In genomic region chr2:240428245-240428644, GRCh38 we compare ENCODE assay signal across 18 cellular contexts. TPM values are rescaled to one million over a fixed set of nuclear protein-coding genes. Genes with fewer than 3 reads are reported as not detected.
DNase-seq lines count a peak whose midpoint lies in the region; ATAC-seq and TF ChIP-seq lines count a peak whose summit lies in the region.
"Had no signal": no experiment of that assay in that cellular context is flagged by ENCODE, and none has a peak within 500 bp of the region (broad histone marks: within the 10 kb centered on the region; RNA-seq: fewer than 3 reads in every experiment).

No MANE protein-coding gene starts in this region.

- intact Hi-C loops in activated CD4-positive, alpha-beta T cell treated with anti-CD3 and anti-CD28 coated beads, Interleukin-2, amount 10 ng/mL, durations not matched to agents 24 days and 14 days (cut with micrococcal nuclease): no loop called here
- intact Hi-C loops in CD4-positive, alpha-beta memory T cell (cut with micrococcal nuclease): no loop called here
- intact Hi-C loops in heart right ventricle (cut with DNase I): loop anchor here in 1 of 10 donors (10.0 kb wide), 1 partner anchor 73 kb away; no protein-coding TSS in a partner anchor

- POLR2A ChIA-PET in CD4-positive, alpha-beta memory T cell (lab: Charles Lee; ENCODE audit: partially characterized antibody): no interaction called here

- H3K4me1 Mint-ChIP-seq in activated CD4-positive, alpha-beta T cell treated with anti-CD3 and anti-CD28 coated beads, Interleukin-2, amount 10 ng/mL, durations not matched to agents 24 days and 14 days: peaks cover 16% of the 10 kb centered on the region
- H3K4me1 Mint-ChIP-seq in activated naive CD8-positive, alpha-beta T cell (ENCODE audit: low read depth): peaks cover 9% of the 10 kb centered on the region
- H3K4me1 Mint-ChIP-seq in activated naive CD8-positive, alpha-beta T cell treated with anti-CD3 and anti-CD28 coated beads for 36 hours: peaks cover 12% of the 10 kb centered on the region
- peaks cover 19% of the 10 kb centered on the region for H3K4me1 Mint-ChIP-seq in activated T-helper 17 cell treated with anti-CD3 and anti-CD28 coated beads, Interleukin-2, amount 50 U/mL, for 72 hours
- peaks cover 22% of the 10 kb centered on the region for H3K4me1 Mint-ChIP-seq in stimulated activated naive CD8-positive, alpha-beta T cell treated with anti-CD3 and anti-CD28 coated beads, Interleukin-15, amount 100 ng/mL, for 72 hours
- H3K4me1 Mint-ChIP-seq in CD4-positive, alpha-beta memory T cell: no peaks in the 10 kb centered on the region

- H3K4me1 ChIP-seq in CD4-positive, alpha-beta memory T cell (ENCODE audit: insufficient read depth, low read length): no peaks in the 10 kb centered on the region
- no peaks in the 10 kb centered on the region for H3K4me1 ChIP-seq in heart right ventricle

- peak overlapping the region; percentile 45 for H3K27ac Mint-ChIP-seq in activated CD4-positive, alpha-beta T cell treated with anti-CD3 and anti-CD28 coated beads, Interleukin-2, amount 10 ng/mL, durations not matched to agents 24 days and 14 days
- peak overlapping the region; percentile 55 for H3K27ac Mint-ChIP-seq in activated naive CD8-positive, alpha-beta T cell
- H3K27ac Mint-ChIP-seq in activated naive CD8-positive, alpha-beta T cell treated with anti-CD3 and anti-CD28 coated beads for 36 hours: no peak overlapping the region
- H3K27ac Mint-ChIP-seq in activated T-helper 17 cell treated with anti-CD3 and anti-CD28 coated beads, Interleukin-2, amount 50 U/mL, for 72 hours: peak overlapping the region; percentile 66
- H3K27ac Mint-ChIP-seq in stimulated activated naive CD8-positive, alpha-beta T cell treated with anti-CD3 and anti-CD28 coated beads, Interleukin-15, amount 100 ng/mL, for 72 hours: no peak overlapping the region
- no peak overlapping the region for H3K27ac Mint-ChIP-seq in CD4-positive, alpha-beta memory T cell

- H3K36me3 Mint-ChIP-seq in activated CD4-positive, alpha-beta T cell treated with anti-CD3 and anti-CD28 coated beads, Interleukin-2, amount 10 ng/mL, durations not matched to agents 24 days and 14 days (ENCODE audit: low read depth): peaks cover 3% of the 10 kb centered on the region
- no peaks in the 10 kb centered on the region for H3K36me3 Mint-ChIP-seq in activated naive CD8-positive, alpha-beta T cell
- H3K36me3 Mint-ChIP-seq in activated naive CD8-positive, alpha-beta T cell treated with anti-CD3 and anti-CD28 coated beads for 36 hours: no peaks in the 10 kb centered on the region
- H3K36me3 Mint-ChIP-seq in activated T-helper 17 cell treated with anti-CD3 and anti-CD28 coated beads, Interleukin-2, amount 50 U/mL, for 72 hours (ENCODE audit: low read depth): no peaks in the 10 kb centered on the region
- H3K36me3 Mint-ChIP-seq in CD4-positive, alpha-beta memory T cell: no peaks in the 10 kb centered on the region

- CTCF ChIA-PET in CD4-positive, alpha-beta memory T cell (lab: Charles Lee; ENCODE audit: partially characterized antibody): interaction anchor here (0.7 kb wide), 1 partner anchor 10 kb away, joined by 3 read pairs; no protein-coding TSS in a partner anchor

- no peaks in the 10 kb centered on the region for H3K9me3 ChIP-seq in CD4-positive, alpha-beta memory T cell (ENCODE audit: control insufficient read depth in 1 of 2, low read length in 2 of 2)
- H3K9me3 ChIP-seq in heart right ventricle: peaks cover 0 to 6% (median 0%) of the 10 kb centered on the region in 11 donors

- no peak overlapping the region for H3K4me3 Mint-ChIP-seq in activated CD4-positive, alpha-beta T cell treated with anti-CD3 and anti-CD28 coated beads, Interleukin-2, amount 10 ng/mL, durations not matched to agents 24 days and 14 days
- H3K4me3 Mint-ChIP-seq in activated naive CD8-positive, alpha-beta T cell: no peak overlapping the region
- H3K4me3 Mint-ChIP-seq in activated naive CD8-positive, alpha-beta T cell treated with anti-CD3 and anti-CD28 coated beads for 36 hours: no peak overlapping the region
- peak overlapping the region; percentile 39 for H3K4me3 Mint-ChIP-seq in activated T-helper 17 cell treated with anti-CD3 and anti-CD28 coated beads, Interleukin-2, amount 50 U/mL, for 72 hours
- no peak overlapping the region for H3K4me3 Mint-ChIP-seq in stimulated activated naive CD8-positive, alpha-beta T cell treated with anti-CD3 and anti-CD28 coated beads, Interleukin-15, amount 100 ng/mL, for 72 hours
- H3K4me3 Mint-ChIP-seq in CD4-positive, alpha-beta memory T cell: no peak overlapping the region

- no peak for TF ChIP-seq CTCF in heart right ventricle (IDR thresholded peaks at IDR 0.05)

- peaks cover 5% of the 10 kb centered on the region for H3K9me3 Mint-ChIP-seq in activated CD4-positive, alpha-beta T cell treated with anti-CD3 and anti-CD28 coated beads, Interleukin-2, amount 10 ng/mL, durations not matched to agents 24 days and 14 days
- no peaks in the 10 kb centered on the region for H3K9me3 Mint-ChIP-seq in activated naive CD8-positive, alpha-beta T cell (ENCODE audit: low read depth)
- H3K9me3 Mint-ChIP-seq in activated naive CD8-positive, alpha-beta T cell treated with anti-CD3 and anti-CD28 coated beads for 36 hours: peaks cover 5% of the 10 kb centered on the region
- H3K9me3 Mint-ChIP-seq in activated T-helper 17 cell treated with anti-CD3 and anti-CD28 coated beads, Interleukin-2, amount 50 U/mL, for 72 hours: no peaks in the 10 kb centered on the region
- H3K9me3 Mint-ChIP-seq in stimulated activated naive CD8-positive, alpha-beta T cell treated with anti-CD3 and anti-CD28 coated beads, Interleukin-15, amount 100 ng/mL, for 72 hours: peaks cover 0 to 7% of the 10 kb centered on the region in 2 donors
- peaks cover 0 to 23% (median 7%) of the 10 kb centered on the region in 8 donors for H3K9me3 Mint-ChIP-seq in CD4-positive, alpha-beta memory T cell

- 80 to 84% methylated on average over 5 of the region's 5 CpGs for WGBS in heart right ventricle, 2 donors

- H3K27me3 Mint-ChIP-seq in activated CD4-positive, alpha-beta T cell treated with anti-CD3 and anti-CD28 coated beads, Interleukin-2, amount 10 ng/mL, durations not matched to agents 24 days and 14 days: peaks cover 9% of the 10 kb centered on the region
- H3K27me3 Mint-ChIP-seq in activated naive CD8-positive, alpha-beta T cell: no peaks in the 10 kb centered on the region
- peaks cover 6% of the 10 kb centered on the region for H3K27me3 Mint-ChIP-seq in activated naive CD8-positive, alpha-beta T cell treated with anti-CD3 and anti-CD28 coated beads for 36 hours
- H3K27me3 Mint-ChIP-seq in activated T-helper 17 cell treated with anti-CD3 and anti-CD28 coated beads, Interleukin-2, amount 50 U/mL, for 72 hours: peaks cover 6% of the 10 kb centered on the region
- peaks cover 14% of the 10 kb centered on the region for H3K27me3 Mint-ChIP-seq in stimulated activated naive CD8-positive, alpha-beta T cell treated with anti-CD3 and anti-CD28 coated beads, Interleukin-15, amount 100 ng/mL, for 72 hours
- peaks cover 10 to 25% of the 10 kb centered on the region in 2 donors for H3K27me3 Mint-ChIP-seq in CD4-positive, alpha-beta memory T cell

- H3K27ac ChIP-seq in CD4-positive, alpha-beta memory T cell (ENCODE audit: low read depth, low read length): no peak overlapping the region
- H3K27ac ChIP-seq in heart right ventricle: no peak overlapping the region
- H3K27ac ChIP-seq: A549, C4-2B, HL-60 had no signal

- DNase-seq in activated CD4-positive, alpha-beta T cell treated with anti-CD3 and anti-CD28 coated beads, Interleukin-2, amount 10 ng/mL, durations not matched to agents 24 days and 14 days: no peak
- no peak for DNase-seq in activated CD4-positive, alpha-beta T cell treated with anti-CD3 and anti-CD28 coated beads, Interleukin-2, amount 50 U/mL, for 1 hour
- no peak for DNase-seq in activated naive CD8-positive, alpha-beta T cell treated with anti-CD3 and anti-CD28 coated beads for 36 hours
- DNase-seq in stimulated activated naive CD8-positive, alpha-beta T cell treated with anti-CD3 and anti-CD28 coated beads, Interleukin-15, amount 100 ng/mL, for 72 hours: no peak
- DNase-seq in CD4-positive, alpha-beta memory T cell: no peak
- DNase-seq in heart right ventricle: no peak
- DNase-seq: COR-L47, GOT3, NCI-H1048, NCI-H146, NCI-H345, NCI-H69 had no signal

- H3K36me3 ChIP-seq in CD4-positive, alpha-beta memory T cell (ENCODE audit: insufficient read depth, low read length): no peaks in the 10 kb centered on the region
- no peaks in the 10 kb centered on the region for H3K36me3 ChIP-seq in heart right ventricle

- H3K27me3 ChIP-seq in CD4-positive, alpha-beta memory T cell (ENCODE audit: insufficient read depth, low read length): no peaks in the 10 kb centered on the region
- peaks cover 0 to 6% (median 0%) of the 10 kb centered on the region in 7 donors for H3K27me3 ChIP-seq in heart right ventricle

- no peak overlapping the region for H3K4me3 ChIP-seq in CD4-positive, alpha-beta memory T cell (ENCODE audit: low read length in 2 of 2)
- no peak overlapping the region for H3K4me3 ChIP-seq in heart right ventricle
- H3K4me3 ChIP-seq: A549, K562 had no signal

- peak; percentile 74 for ATAC-seq in activated T-helper 17 cell treated with anti-CD3 and anti-CD28 coated beads, Interleukin-2, amount 50 U/mL, for 72 hours (replicated peaks)
- peak; percentile 35 for ATAC-seq in stimulated activated naive CD8-positive, alpha-beta T cell treated with anti-CD3 and anti-CD28 coated beads, Interleukin-15, amount 100 ng/mL, for 72 hours
- ATAC-seq in heart right ventricle: no peak
- ATAC-seq: A549, K562 had no signal

RNA-seq across cellular contexts. Expression of gene GPC1, which starts 7.2 kb away (rescaled TPM):
- total RNA-seq in activated CD4-positive, alpha-beta T cell treated with anti-CD3 and anti-CD28 coated beads, Interleukin-2, amount 10 ng/mL, durations not matched to agents 24 days and 14 days: 5.9 and 6.6 TPM in 2 replicates
- total RNA-seq in activated naive CD8-positive, alpha-beta T cell treated with anti-CD3 and anti-CD28 coated beads for 36 hours: 1 to 10 TPM in 1 of 2 experiments, under 1 TPM in 1; 0.64 to 1.3 TPM
- 1 to 10 TPM; 4.0 to 4.6 TPM for total RNA-seq in activated T-helper 17 cell treated with anti-CD3 and anti-CD28 coated beads, Interleukin-2, amount 50 U/mL, for 72 hours
- 1 to 10 TPM; 1.1 to 1.2 TPM for total RNA-seq in CD4-positive, alpha-beta memory T cell
- polyA plus RNA-seq in CD4-positive, alpha-beta memory T cell: under 1 TPM; 0.14 to 0.65 TPM
- 100 to 1,000 TPM; 161 to 287 (median 185) TPM for total RNA-seq in heart right ventricle
- 100 to 1,000 TPM; 104 to 156 TPM for polyA plus RNA-seq in heart right ventricle

Comparison
In these comparisons a context has a peak if more than half of its experiments do, and no peak if none do; other contexts are left out.
1. H3K27ac Mint-ChIP-seq: peak in activated CD4-positive, alpha-beta T cell treated with anti-CD3 and anti-CD28 coated beads, Interleukin-2, amount 10 ng/mL, durations not matched to agents 24 days and 14 days (single experiment), activated naive CD8-positive, alpha-beta T cell (single experiment) and activated T-helper 17 cell treated with anti-CD3 and anti-CD28 coated beads, Interleukin-2, amount 50 U/mL, for 72 hours (single experiment); none in activated naive CD8-positive, alpha-beta T cell treated with anti-CD3 and anti-CD28 coated beads for 36 hours (single experiment), stimulated activated naive CD8-positive, alpha-beta T cell treated with anti-CD3 and anti-CD28 coated beads, Interleukin-15, amount 100 ng/mL, for 72 hours (0 of 2) and CD4-positive, alpha-beta memory T cell (0 of 7).
2. ATAC-seq: peak in activated T-helper 17 cell treated with anti-CD3 and anti-CD28 coated beads, Interleukin-2, amount 50 U/mL, for 72 hours (single experiment) and stimulated activated naive CD8-positive, alpha-beta T cell treated with anti-CD3 and anti-CD28 coated beads, Interleukin-15, amount 100 ng/mL, for 72 hours (single experiment); none in heart right ventricle (0 of 8).
3. RNA of gene GPC1, which starts 7.2 kb away (total RNA-seq): 161 to 287 TPM in heart right ventricle; 5.9 to 6.6 TPM in activated CD4-positive, alpha-beta T cell treated with anti-CD3 and anti-CD28 coated beads, Interleukin-2, amount 10 ng/mL, durations not matched to agents 24 days and 14 days, 4.0 to 4.6 TPM in activated T-helper 17 cell treated with anti-CD3 and anti-CD28 coated beads, Interleukin-2, amount 50 U/mL, for 72 hours, 0.64 to 1.3 TPM in activated naive CD8-positive, alpha-beta T cell treated with anti-CD3 and anti-CD28 coated beads for 36 hours and 1.1 to 1.2 TPM in CD4-positive, alpha-beta memory T cell; every median in the first group is over 10 times any median in the second.